34 cellular contexts compared by ENCODE assay signal in the genomic region with DNA sequence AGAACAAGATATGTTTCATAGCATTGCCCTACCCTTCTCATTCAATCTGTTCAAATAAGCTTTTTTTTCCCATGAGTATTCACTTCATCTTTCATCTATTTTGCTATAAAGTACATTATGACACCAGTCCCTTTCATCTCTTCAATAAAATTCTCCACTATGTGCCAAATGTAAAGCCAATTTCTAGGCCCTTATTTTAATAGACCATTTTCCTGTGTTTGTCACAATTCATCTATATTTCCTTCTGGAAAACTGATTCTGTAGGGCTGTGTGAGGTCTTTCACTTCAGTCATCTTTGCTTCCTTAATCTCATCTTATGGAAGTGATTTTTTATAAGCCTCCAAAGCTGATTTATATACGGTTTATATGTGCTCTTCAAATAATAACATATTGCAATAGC.
"Had no signal": no experiment of that assay in that cellular context is flagged by ENCODE, and none has a peak within 500 bp of the region (broad histone marks: within the 10 kb centered on the region; RNA-seq: fewer than 3 reads in every experiment).

No MANE protein-coding gene starts in this region.

- H3K9me3 ChIP-seq: MG63 had no signal

- H3K27me3 ChIP-seq: MG63 had no signal

- H3K4me2 ChIP-seq: KMS-11 had no signal

- DNase-seq: Karpas-422, Kasumi-1, MG63, MM.1S, MV-4-11, NCI-H1048, NCI-H1092, NCI-H1092 treated with DMSO at 0.1 percent for 48 hours, NCI-H1105 treated with DMSO at 0.1 percent for 48 hours, NCI-H1417, NCI-H1417 treated with DMSO at 0.1 percent for 48 hours, NCI-H1436, NCI-H1436 treated with DMSO at 0.1 percent for 48 hours, NCI-H146, NCI-H1694, NCI-H1694 treated with DMSO at 0.1 percent for 48 hours, NCI-H187, NCI-H187 treated with DMSO at 0.1 percent for 48 hours, NCI-H1930, NCI-H2029, NCI-H2029 treated with DMSO at 0.1 percent for 48 hours, NCI-H2081 treated with DMSO at 0.1 percent for 48 hours, NCI-H2107, NCI-H2171, NCI-H2171 treated with DMSO at 0.1 percent for 48 hours, NCI-H2227 treated with DMSO at 0.1 percent for 48 hours, NCI-H226, NCI-H345, NCI-H446, NCI-H446 treated with DMSO at 0.1 percent for 48 hours, NCI-H510A, NCI-H510A treated with DMSO at 0.1 percent for 48 hours, NCI-H524 had no signal

- H3K9ac ChIP-seq: KMS-11 had no signal

- H3K27ac ChIP-seq: KMS-11 had no signal

- H3K36me3 ChIP-seq: MG63 had no signal

- H3K4me3 ChIP-seq: MG63 had no signal
